In genomic region chr5:115309751-115310370, GRCh38 we compare ENCODE assay signal across 9 cellular contexts. TPM values are rescaled to one million over a fixed set of nuclear protein-coding genes. Genes with fewer than 3 reads are reported as not detected.
DNase-seq lines count a peak whose midpoint lies in the region; ATAC-seq lines count a peak whose summit lies in the region.
"Had no signal": no experiment of that assay in that cellular context is flagged by ENCODE, and none has a peak within 500 bp of the region (broad histone marks: within the 10 kb centered on the region; RNA-seq: fewer than 3 reads in every experiment).

No MANE protein-coding gene starts in this region.

- ATAC-seq in GM19328 (IDR thresholded peaks at IDR 0.05; ENCODE audit: unreplicated experiment) (peak; percentile 62), HG03460 (IDR thresholded peaks at IDR 0.05; ENCODE audit: unreplicated experiment) (no peak), HG02884 (IDR thresholded peaks at IDR 0.05; ENCODE audit: unreplicated experiment) (no peak)
- no peak for ATAC-seq in activated T-cell treated with anti-CD3 and anti-CD28 coated beads, Interleukin-2, amount 50 U/mL, for 72 hours (replicated peaks in 1 of 2)

- H3K9me3 Mint-ChIP-seq in activated T-cell treated with anti-CD3 and anti-CD28 coated beads, Interleukin-2, amount 50 U/mL, for 72 hours = no peaks in the 10 kb centered on the region
- H3K9me3 Mint-ChIP-seq: central memory CD8-positive, alpha-beta T cell had no signal

- no peaks in the 10 kb centered on the region for H3K4me1 Mint-ChIP-seq in activated T-cell treated with anti-CD3 and anti-CD28 coated beads, Interleukin-2, amount 50 U/mL, for 72 hours (ENCODE audit: low read depth)
- H3K4me1 Mint-ChIP-seq: central memory CD8-positive, alpha-beta T cell had no signal

- no peaks in the 10 kb centered on the region for H3K36me3 Mint-ChIP-seq in activated T-cell treated with anti-CD3 and anti-CD28 coated beads, Interleukin-2, amount 50 U/mL, for 72 hours (ENCODE audit: insufficient read depth in 2 of 2)

- H3K4me3 Mint-ChIP-seq in activated T-cell treated with anti-CD3 and anti-CD28 coated beads, Interleukin-2, amount 50 U/mL, for 72 hours = no peak overlapping the region
- H3K4me3 Mint-ChIP-seq: central memory CD8-positive, alpha-beta T cell had no signal

- no peak overlapping the region for H3K27ac Mint-ChIP-seq in activated T-cell treated with anti-CD3 and anti-CD28 coated beads, Interleukin-2, amount 50 U/mL, for 72 hours

- peaks cover 33% of the 10 kb centered on the region for H3K27me3 Mint-ChIP-seq in activated T-cell treated with anti-CD3 and anti-CD28 coated beads, Interleukin-2, amount 50 U/mL, for 72 hours (ENCODE audit: low read depth)

- DNase-seq in AG08395 (ENCODE audit: low spot score) (peak; percentile 14), NCI-H226 (peak; percentile 14), cerebellum (ENCODE audit: low spot score) (peak; percentile 26), lung microvascular endothelial cell (ENCODE audit: low read depth in 2 of 2) (peak; percentile 57 to 58)
- DNase-seq in activated T-cell treated with anti-CD3 and anti-CD28 coated beads, Interleukin-2, amount 50 U/mL, for 72 hours = no peak

RNA-seq across cellular contexts. Expression of gene CCDC112, which starts 13.4 kb away (rescaled TPM):
- total RNA-seq in cerebellum (30.8 TPM), lung microvascular endothelial cell (3.4 and 3.5 TPM in 2 replicates)
- 1 to 10 TPM; 1.9 to 2.1 TPM for total RNA-seq in activated T-cell treated with anti-CD3 and anti-CD28 coated beads, Interleukin-2, amount 50 U/mL, for 72 hours

RNA-seq across cellular contexts. Expression of gene PGGT1B, which starts 47.2 kb away (rescaled TPM):
- total RNA-seq in cerebellum = 24.3 TPM
- 10.2 and 14.3 TPM in 2 replicates for total RNA-seq in lung microvascular endothelial cell
- total RNA-seq in activated T-cell treated with anti-CD3 and anti-CD28 coated beads, Interleukin-2, amount 50 U/mL, for 72 hours = 10 to 100 TPM; 47.5 TPM

Comparison
In these comparisons a context has a peak if more than half of its experiments do, and no peak if none do; other contexts are left out.
1. DNase-seq: peak in AG08395 (single experiment), NCI-H226 (single experiment), cerebellum (single experiment) and lung microvascular endothelial cell (2 of 2); none in activated T-cell treated with anti-CD3 and anti-CD28 coated beads, Interleukin-2, amount 50 U/mL, for 72 hours (0 of 2).